9 cellular contexts compared by ENCODE assay signal in the genomic region with DNA sequence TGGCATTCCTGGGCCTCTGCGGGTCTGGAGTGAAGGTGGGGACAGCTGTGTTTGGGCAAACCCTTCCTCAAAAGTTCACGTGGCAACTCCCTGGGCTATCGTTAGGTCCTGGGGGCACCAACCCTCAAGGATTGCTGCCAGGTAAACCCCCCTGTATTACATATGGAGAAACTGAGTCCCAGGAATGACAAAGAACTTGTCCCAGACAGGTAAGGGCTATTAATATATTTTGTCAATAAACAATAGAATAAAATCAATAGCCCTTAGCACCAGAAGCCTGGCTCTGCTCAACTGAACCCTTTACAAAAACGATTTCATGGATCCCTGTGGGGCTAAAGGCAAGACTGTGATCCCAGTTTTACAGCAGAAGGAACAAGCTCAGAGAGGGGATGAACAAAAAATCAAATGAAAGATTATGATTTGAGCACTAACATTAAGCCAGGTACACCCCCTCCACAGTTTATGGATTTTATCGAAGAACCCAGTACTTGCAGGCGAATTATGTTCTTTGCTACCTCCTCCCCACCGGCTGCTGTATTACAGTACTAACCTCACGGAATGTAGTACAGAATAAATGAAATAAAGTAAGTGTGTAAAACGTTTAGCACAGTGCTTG. TPM values are rescaled to one million over a fixed set of nuclear protein-coding genes. Genes with fewer than 3 reads are reported as not detected.
DNase-seq lines count a peak whose midpoint lies in the region; ATAC-seq, FAIRE-seq and TF ChIP-seq lines count a peak whose summit lies in the region.
"Had no signal": no experiment of that assay in that cellular context is flagged by ENCODE, and none has a peak within 500 bp of the region (broad histone marks: within the 10 kb centered on the region; RNA-seq: fewer than 3 reads in every experiment).

No MANE protein-coding gene starts in this region.

- H3K36me3 ChIP-seq in cardiac muscle cell = no peaks in the 10 kb centered on the region
- peaks cover 14% of the 10 kb centered on the region; the same call in 1 of the 3 replicates for H3K36me3 ChIP-seq in K562 (ENCODE audit: control insufficient read depth, insufficient read depth, low read length)
- peaks cover 0 to 5% of the 10 kb centered on the region in 2 experiments; a peak in 4 of 5 replicates for H3K36me3 ChIP-seq in HepG2 (replicated peaks in 1 of 2; ENCODE audit: control insufficient read depth in 1 of 2, insufficient read depth in 2 of 2, low read length in 2 of 2)

- H3K27me3 Mint-ChIP-seq in type B pancreatic cell = peaks cover 13% of the 10 kb centered on the region
- peaks cover 45 to 63% of the 10 kb centered on the region in 2 donors for H3K27me3 Mint-ChIP-seq in stimulated activated naive B cell treated with anti-CD40 and anti-IgM and Interleukin-4, amounts not matched to agents 10 μg/mL and 1 μg/mL and 100 μg/mL, for 72 hours
- peaks cover 50% of the 10 kb centered on the region for H3K27me3 Mint-ChIP-seq in activated CD4-positive, alpha-beta memory T cell treated with anti-CD3 and anti-CD28 coated beads, Interleukin-2, amount 10 ng/mL, durations not matched to agents 7 days and 5 days

- 12% methylated on average over 9 of the region's 9 CpGs for WGBS in K562 (ENCODE audit: insufficient coverage, low coverage, missing lambda C conversion rate)
- WGBS in HepG2 (ENCODE audit: low lambda C conversion rate) = 2% methylated on average over 9 of the region's 9 CpGs

- H3K27me3 ChIP-seq in cardiac muscle cell = no peaks in the 10 kb centered on the region
- no peaks in the 10 kb centered on the region for H3K27me3 ChIP-seq in K562 (ENCODE audit: control insufficient read depth in 2 of 2, insufficient read depth in 2 of 2, low read length in 2 of 2)
- no peaks in the 10 kb centered on the region; a peak in 1 of 5 replicates for H3K27me3 ChIP-seq in HepG2 (ENCODE audit: control insufficient read depth in 1 of 2, insufficient read depth in 2 of 2, low read length in 2 of 2)

- H3K4me2 ChIP-seq in K562 (ENCODE audit: insufficient read depth, low read length) (peak overlapping the region; percentile 98), HepG2 (ENCODE audit: low read depth, low read length) (peak overlapping the region; percentile 94)

- CTCF ChIA-PET in K562 (lab: Yijun Ruan, JAX; ENCODE audit: low intra/inter-chr PET ratio) = interaction anchor here (9.1 kb wide), 1 partner anchor 46 kb away, joined by 304 read pairs; no protein-coding TSS in a partner anchor
- CTCF ChIA-PET in HepG2 (lab: Yijun Ruan, JAX; ENCODE audit: low intra/inter-chr PET ratio, low total read pairs) = interaction anchor here (0.9 to 8.3 kb wide), 2 partner anchors 37 to 45 kb away, joined by 3 to 335 read pairs; no protein-coding TSS in a partner anchor
- CTCF ChIA-PET in activated CD4-positive, alpha-beta memory T cell treated with anti-CD3 and anti-CD28 coated beads, Interleukin-2, amount 10 ng/mL, durations not matched to agents 7 days and 5 days (lab: Charles Lee) = interaction anchor here (13.3 to 14.6 kb wide), 2 partner anchors 37 to 53 kb away, joined by 430 to 523 read pairs; a partner anchor contains a TSS

- TF ChIP-seq EP300 in K562 (IDR thresholded peaks at IDR 0.05; ENCODE audit: low read length) (no peak), HepG2 (IDR thresholded peaks at IDR 0.05; ENCODE audit: low read depth in 2 of 2, low read length in 2 of 2) (no peak), HepG2 (CRISPR knock-in tag; IDR thresholded peaks at IDR 0.05; ENCODE audit: borderline replicate concordance) (no peak)

- FAIRE-seq in K562 (lab: Jason Lieb, UNC) = peak; percentile 65
- no peak for FAIRE-seq in HepG2 (lab: Jason Lieb, UNC)

- peak overlapping the region; percentile 82 for H3K4me3 ChIP-seq in cardiac muscle cell
- H3K4me3 ChIP-seq in K562 = peak overlapping the region; percentile 94; the same call in 1 of the 2 replicates
- peak overlapping the region; percentile 81 to 99 (median 95) for H3K4me3 ChIP-seq in HepG2 (replicated peaks in 1 of 3; ENCODE audit: insufficient read depth in 1 of 3, low read depth in 2 of 3, low read length in 3 of 3)

- H4K20me1 ChIP-seq in K562 (replicated peaks; ENCODE audit: control insufficient read depth, insufficient read depth, low read length) (no peaks in the 10 kb centered on the region; the same call in 1 of the 2 replicates), HepG2 (ENCODE audit: insufficient read depth, low read length) (peaks cover 19% of the 10 kb centered on the region)

- DNase-seq in cardiac muscle cell (ENCODE audit: low read depth in 1 of 2, low spot score in 1 of 2) (peak in 1 of 2 donors; percentile 37), left ventricle myocardium superior (no peak), K562 (ENCODE audit: extremely low read depth in 1 of 4, low spot score in 3 of 4) (peak in 2 of 4 experiments; percentile 5 to 36), HepG2 (ENCODE audit: low spot score) (peak; percentile 62), type B pancreatic cell (ENCODE audit: extremely low spot score, unreplicated experiment) (no peak)
- DNase-seq in stimulated activated naive B cell treated with anti-CD40 and anti-IgM and Interleukin-4, amounts not matched to agents 10 μg/mL and 1 μg/mL and 100 μg/mL, for 72 hours = no peak
- no peak for DNase-seq in activated CD4-positive, alpha-beta memory T cell treated with anti-CD3 and anti-CD28 coated beads, Interleukin-2, amount 10 ng/mL, durations not matched to agents 7 days and 5 days
- DNase-seq: activated CD8-positive, alpha-beta memory T cell treated with anti-CD3 and anti-CD28 coated beads, Interleukin-2, amount 50 U/mL, for 4 hours had no signal

- in situ Hi-C loops in K562 (cut with MboI) = no loop called here
- in situ Hi-C loops in HepG2 (cut with HindIII; ENCODE audit: extremely low pct_ligation_motif_present, low pct_unique_long_range_greater_than_20kb) = no loop called here

- H3K4me3 Mint-ChIP-seq in type B pancreatic cell = peak overlapping the region; percentile 95
- H3K4me3 Mint-ChIP-seq in stimulated activated naive B cell treated with anti-CD40 and anti-IgM and Interleukin-4, amounts not matched to agents 10 μg/mL and 1 μg/mL and 100 μg/mL, for 72 hours = no peak overlapping the region
- no peak overlapping the region for H3K4me3 Mint-ChIP-seq in activated CD4-positive, alpha-beta memory T cell treated with anti-CD3 and anti-CD28 coated beads, Interleukin-2, amount 10 ng/mL, durations not matched to agents 7 days and 5 days

- TF ChIP-seq RAD21 in K562 (CRISPR knock-in tag; conservative IDR thresholded peaks at IDR 0.05 in 1 of 2, IDR thresholded peaks at IDR 0.05 in 1 of 2) = no peak
- TF ChIP-seq RAD21 in HepG2 (CRISPR knock-in tag; IDR thresholded peaks at IDR 0.05) = no peak; the same call in 1 of the 2 replicates

- H3K27ac ChIP-seq in cardiac muscle cell = peak overlapping the region; percentile 99
- H3K27ac ChIP-seq in K562 (ENCODE audit: extremely low read depth, low read depth, low read length) = peak overlapping the region; percentile 85
- H3K27ac ChIP-seq in HepG2 (ENCODE audit: extremely low read length, insufficient read depth, low read length) = peak overlapping the region; percentile 98

- POLR2A ChIA-PET in K562 (lab: Yijun Ruan, JAX) = interaction anchor here (1.0 to 7.6 kb wide), 15 partner anchors 14 to 199 kb away, joined by 3 to 107 read pairs (median 7); a partner anchor contains a TSS
- POLR2A ChIA-PET in HepG2 (lab: Yijun Ruan, JAX) = interaction anchor here (0.6 to 13.6 kb wide), 21 partner anchors 7 to 132 kb away, joined by 3 to 1427 read pairs (median 13); a partner anchor contains a TSS
- POLR2A ChIA-PET in activated CD4-positive, alpha-beta memory T cell treated with anti-CD3 and anti-CD28 coated beads, Interleukin-2, amount 10 ng/mL, durations not matched to agents 7 days and 5 days (lab: Charles Lee) = interaction anchor here (0.8 to 1.7 kb wide), 2 partner anchors 35 to 116 kb away, joined by 3 to 10 read pairs; no protein-coding TSS in a partner anchor

- H3K9me3 Mint-ChIP-seq in type B pancreatic cell = no peaks in the 10 kb centered on the region
- no peaks in the 10 kb centered on the region for H3K9me3 Mint-ChIP-seq in stimulated activated naive B cell treated with anti-CD40 and anti-IgM and Interleukin-4, amounts not matched to agents 10 μg/mL and 1 μg/mL and 100 μg/mL, for 72 hours
- H3K9me3 Mint-ChIP-seq in activated CD4-positive, alpha-beta memory T cell treated with anti-CD3 and anti-CD28 coated beads, Interleukin-2, amount 10 ng/mL, durations not matched to agents 7 days and 5 days = no peaks in the 10 kb centered on the region

- no peaks in the 10 kb centered on the region for H3K9me1 ChIP-seq in K562 (ENCODE audit: control insufficient read depth, insufficient read depth, low read length)

- ATAC-seq in left ventricle myocardium superior = no peak
- ATAC-seq in K562 = no peak
- ATAC-seq in HepG2 = no peak
- no peak for ATAC-seq in GM19328 (IDR thresholded peaks at IDR 0.05; ENCODE audit: unreplicated experiment)
- ATAC-seq in stimulated activated naive B cell treated with anti-CD40 and anti-IgM and Interleukin-4, amounts not matched to agents 10 μg/mL and 1 μg/mL and 100 μg/mL, for 72 hours (replicated peaks) = no peak

- H3K79me2 ChIP-seq in K562 (ENCODE audit: control insufficient read depth, insufficient read depth, low read length) = peaks cover 35% of the 10 kb centered on the region
- H3K79me2 ChIP-seq in HepG2 (ENCODE audit: insufficient read depth, low read length) = peaks cover 40% of the 10 kb centered on the region

- H3K9me3 ChIP-seq in cardiac muscle cell (ENCODE audit: low read depth) (no peaks in the 10 kb centered on the region), K562 (replicated peaks; ENCODE audit: control insufficient read depth, insufficient read depth, low read depth, low read length) (no peaks in the 10 kb centered on the region), HepG2 (ENCODE audit: low read length) (no peaks in the 10 kb centered on the region)

- H2AFZ ChIP-seq in K562 (ENCODE audit: low read depth, low read length) (peak overlapping the region; percentile 70; the same call in 1 of the 2 replicates), HepG2 (ENCODE audit: low read length) (no peak overlapping the region)

- intact Hi-C loops in left ventricle myocardium superior (cut with micrococcal nuclease) = no loop called here
- intact Hi-C loops in K562 (cut with micrococcal nuclease) = no loop called here
- intact Hi-C loops in HepG2 (cut with micrococcal nuclease; ENCODE audit: unreplicated experiment) = loop anchor here (5.0 kb wide), 1 partner anchor 115 kb away; a partner anchor contains a TSS

- TF ChIP-seq CTCF in cardiac muscle cell (IDR thresholded peaks at IDR 0.05; ENCODE audit: low read depth, low read length) (no peak), K562 (IDR thresholded peaks at IDR 0.05 in 2 of 3, conservative IDR thresholded peaks at IDR 0.05 in 1 of 3; ENCODE audit: insufficient read depth in 2 of 3, low read depth in 1 of 3, low read length in 3 of 3) (no peak), HepG2 (CRISPR knock-in tag; IDR thresholded peaks at IDR 0.05) (no peak), type B pancreatic cell (conservative IDR thresholded peaks at IDR 0.05) (no peak)

- peaks cover 20% of the 10 kb centered on the region for H3K36me3 Mint-ChIP-seq in type B pancreatic cell
- H3K36me3 Mint-ChIP-seq in stimulated activated naive B cell treated with anti-CD40 and anti-IgM and Interleukin-4, amounts not matched to agents 10 μg/mL and 1 μg/mL and 100 μg/mL, for 72 hours = no peaks in the 10 kb centered on the region
- H3K36me3 Mint-ChIP-seq in activated CD4-positive, alpha-beta memory T cell treated with anti-CD3 and anti-CD28 coated beads, Interleukin-2, amount 10 ng/mL, durations not matched to agents 7 days and 5 days (ENCODE audit: low read depth) = no peaks in the 10 kb centered on the region

- BruUV-seq in K562 (replicated peaks; lab: Mats Ljungman, UMichigan) = no TSS peak
- no TSS peak for BruUV-seq in HepG2 (replicated peaks; lab: Mats Ljungman, UMichigan)

- TF ChIP-seq POLR2A in K562 (conservative IDR thresholded peaks at IDR 0.05) (no peak), HepG2 (IDR thresholded peaks at IDR 0.05; ENCODE audit: insufficient read depth in 1 of 2, low read depth in 2 of 2, low read length in 2 of 2) (no peak)

- H3K4me1 ChIP-seq in cardiac muscle cell (ENCODE audit: low read depth) (peaks cover 28% of the 10 kb centered on the region), K562 (replicated peaks in 1 of 2; ENCODE audit: control insufficient read depth in 2 of 2, insufficient read depth in 2 of 2, low read length in 2 of 2) (peaks cover 46 to 73% of the 10 kb centered on the region in 2 experiments), HepG2 (ENCODE audit: insufficient read depth, low read length) (peaks cover 68% of the 10 kb centered on the region)

- H3K27ac Mint-ChIP-seq in type B pancreatic cell = peak overlapping the region; percentile 99
- H3K27ac Mint-ChIP-seq in stimulated activated naive B cell treated with anti-CD40 and anti-IgM and Interleukin-4, amounts not matched to agents 10 μg/mL and 1 μg/mL and 100 μg/mL, for 72 hours = no peak overlapping the region
- H3K27ac Mint-ChIP-seq in activated CD4-positive, alpha-beta memory T cell treated with anti-CD3 and anti-CD28 coated beads, Interleukin-2, amount 10 ng/mL, durations not matched to agents 7 days and 5 days = no peak overlapping the region

- H3K9ac ChIP-seq in K562 (ENCODE audit: insufficient read depth in 1 of 2, low read depth in 2 of 2, low read length in 2 of 2) = peak overlapping the region; percentile 14 to 27; a peak in 2 of 4 replicates
- H3K9ac ChIP-seq in HepG2 (ENCODE audit: insufficient read depth, low read depth, low read length) = peak overlapping the region; percentile 99

- peaks cover 49% of the 10 kb centered on the region for H3K4me1 Mint-ChIP-seq in type B pancreatic cell (ENCODE audit: unreplicated experiment)
- H3K4me1 Mint-ChIP-seq in stimulated activated naive B cell treated with anti-CD40 and anti-IgM and Interleukin-4, amounts not matched to agents 10 μg/mL and 1 μg/mL and 100 μg/mL, for 72 hours = peaks cover 17 to 38% of the 10 kb centered on the region in 2 donors
- peaks cover 35% of the 10 kb centered on the region for H3K4me1 Mint-ChIP-seq in activated CD4-positive, alpha-beta memory T cell treated with anti-CD3 and anti-CD28 coated beads, Interleukin-2, amount 10 ng/mL, durations not matched to agents 7 days and 5 days

RNA-seq across cellular contexts. Expression of a gene that starts 2.7 kb away (rescaled TPM):
- 596 and 766 TPM in 2 replicates for total RNA-seq in cardiac muscle cell
- 152 and 223 TPM in 2 replicates for polyA plus RNA-seq in cardiac muscle cell
- total RNA-seq in left ventricle myocardium superior = 99.2 TPM
- 71.5 and 250 TPM in 2 replicates for total RNA-seq in K562 (2011; cell fraction: chromatin; rRNA removed; ENCODE audit: low replicate concordance)
- total RNA-seq in K562 (2011; cell fraction: nucleolus; rRNA removed) = 362 and 403 TPM in 2 replicates
- total RNA-seq in K562 (2011; cell fraction: nucleoplasm; rRNA removed) = 143 and 176 TPM in 2 replicates
- total RNA-seq in K562 (2014; rRNA removed) = 358 and 410 TPM in 2 replicates
- total RNA-seq in K562 (2014; rRNA removed; fragmentation: Illumina TruSeq; extraction: Trizol) = 40.1 and 40.5 TPM in 2 replicates
- total RNA-seq in K562 (2015; rRNA removed; fragmentation: Illumina TruSeq; extraction: Trizol) = 65.0 and 66.8 TPM in 2 replicates
- 160 and 167 TPM in 2 replicates for total RNA-seq in K562 (2021)
- 75.8 and 119 TPM in 2 replicates for polyA plus RNA-seq in K562 (2011; rRNA removed)
- 230 and 856 TPM in 2 replicates for polyA plus RNA-seq in K562 (2011; cell fraction: cytosol; rRNA removed)
- 232 and 726 TPM in 2 replicates for polyA plus RNA-seq in K562 (2011; cell fraction: nucleus; rRNA removed)
- 82.5 and 140 TPM in 2 replicates for polyA plus RNA-seq in K562 (2012)
- 20.8 and 50.8 TPM in 2 replicates for polyA plus RNA-seq in K562 (2014; fragmentation: Illumina TruSeq; extraction: Trizol)
- polyA plus RNA-seq in K562 (2014; fragmentation: Nextera tagmentation; extraction: Ambion mirVana) = 1 to 10 TPM; 1.4 to 4.4 TPM
- polyA plus RNA-seq in K562 (2014; rRNA removed) = 298 and 319 TPM in 2 replicates
- 14.9 and 32.5 TPM in 2 replicates for polyA minus RNA-seq in K562 (2011; rRNA and poly(A)+ RNA removed)
- polyA minus RNA-seq in K562 (2011; cell fraction: cytosol; rRNA and poly(A)+ RNA removed) = 90.2 and 138 TPM in 2 replicates
- 183 and 246 TPM in 2 replicates for polyA minus RNA-seq in K562 (2011; cell fraction: nucleus; rRNA and poly(A)+ RNA removed)
- 315 and 419 TPM in 2 replicates for total RNA-seq in HepG2 (2016; rRNA removed; fragmentation: Illumina TruSeq; extraction: Trizol)
- total RNA-seq in HepG2 (2016; cell fraction: cytosol; rRNA removed; fragmentation: Illumina TruSeq; extraction: Trizol; ENCODE audit: low read depth) = 421 and 422 TPM in 2 replicates
- 297 and 421 TPM in 2 replicates for total RNA-seq in HepG2 (2016; cell fraction: insoluble cytoplasmic fraction; rRNA removed; fragmentation: Illumina TruSeq; extraction: Trizol)
- 329 and 339 TPM in 2 replicates for total RNA-seq in HepG2 (2016; cell fraction: membrane; rRNA removed; fragmentation: Illumina TruSeq; extraction: Trizol)
- 273 and 295 TPM in 2 replicates for total RNA-seq in HepG2 (2016; cell fraction: nucleus; rRNA removed; fragmentation: Illumina TruSeq; extraction: Trizol)
- polyA plus RNA-seq in HepG2 (2011; rRNA removed) = 258 and 320 TPM in 2 replicates
- 494 and 1,223 TPM in 2 replicates for polyA plus RNA-seq in HepG2 (2011; cell fraction: cytosol; rRNA removed)
- polyA plus RNA-seq in HepG2 (2011; cell fraction: nucleus; rRNA removed) = 541 and 1,398 TPM in 2 replicates
- polyA plus RNA-seq in HepG2 (2012) = 119 and 147 TPM in 2 replicates
- polyA plus RNA-seq in HepG2 (2016; cell fraction: cytosol; fragmentation: Illumina TruSeq; extraction: Trizol; ENCODE audit: low read depth) = 99.0 and 102 TPM in 2 replicates
- polyA plus RNA-seq in HepG2 (2016; cell fraction: insoluble cytoplasmic fraction; fragmentation: Illumina TruSeq; extraction: Trizol; ENCODE audit: low read depth) = 273 and 282 TPM in 2 replicates
- polyA plus RNA-seq in HepG2 (2016; cell fraction: membrane; fragmentation: Illumina TruSeq; extraction: Trizol; ENCODE audit: low read depth) = 104 TPM in 2 replicates
- polyA plus RNA-seq in HepG2 (2016; cell fraction: nucleus; fragmentation: Illumina TruSeq; extraction: Trizol; ENCODE audit: insufficient read depth, low read depth) = 496 and 499 TPM in 2 replicates
- 259 and 709 TPM in 2 replicates for polyA minus RNA-seq in HepG2 (2011; rRNA and poly(A)+ RNA removed; ENCODE audit: low replicate concordance)
- 242 and 434 TPM in 2 replicates for polyA minus RNA-seq in HepG2 (2011; cell fraction: cytosol; rRNA and poly(A)+ RNA removed)
- 194 and 456 TPM in 2 replicates for polyA minus RNA-seq in HepG2 (2011; cell fraction: nucleus; rRNA and poly(A)+ RNA removed)
- total RNA-seq in type B pancreatic cell (ENCODE audit: low replicate concordance) = 472 and 516 TPM in 2 replicates
- total RNA-seq in activated CD4-positive, alpha-beta memory T cell treated with anti-CD3 and anti-CD28 coated beads, Interleukin-2, amount 10 ng/mL, durations not matched to agents 7 days and 5 days = under 1 TPM; 0.48 to 0.58 TPM

RNA-seq across cellular contexts. Expression of a gene that starts 30.0 kb away (rescaled TPM):
- total RNA-seq in cardiac muscle cell (not detected in 2 replicates), left ventricle myocardium superior (10.1 TPM), K562 (2014; rRNA removed) (not detected in 2 replicates), K562 (2014; rRNA removed; fragmentation: Illumina TruSeq; extraction: Trizol) (not detected in 2 replicates), K562 (2015; rRNA removed; fragmentation: Illumina TruSeq; extraction: Trizol) (not detected in 2 replicates), K562 (2021) (not detected in 2 replicates), HepG2 (2016; rRNA removed; fragmentation: Illumina TruSeq; extraction: Trizol) (not detected in 2 replicates), type B pancreatic cell (ENCODE audit: low replicate concordance) (not detected in 2 replicates)
- polyA plus RNA-seq in cardiac muscle cell (0.81 and 0.97 TPM in 2 replicates), K562 (2011; rRNA removed) (not detected in 2 replicates), K562 (2014; fragmentation: Illumina TruSeq; extraction: Trizol) (not detected in 2 replicates), K562 (2014; fragmentation: Nextera tagmentation; extraction: Ambion mirVana) (not detected), K562 (2014; rRNA removed) (not detected in 2 replicates), HepG2 (2011; rRNA removed) (0.74 and 1.1 TPM in 2 replicates)
- total RNA-seq in K562 (2011; cell fraction: chromatin; rRNA removed; ENCODE audit: low replicate concordance) = not detected in 2 replicates
- total RNA-seq in K562 (2011; cell fraction: nucleolus; rRNA removed) = not detected in 2 replicates
- not detected in 2 replicates for total RNA-seq in K562 (2011; cell fraction: nucleoplasm; rRNA removed)
- not detected in 2 replicates for polyA plus RNA-seq in K562 (2011; cell fraction: cytosol; rRNA removed)
- polyA plus RNA-seq in K562 (2011; cell fraction: nucleus; rRNA removed) = not detected in 2 replicates
- polyA plus RNA-seq in K562 (2012) = not detected in 2 replicates
- not detected in 2 replicates for polyA minus RNA-seq in K562 (2011; rRNA and poly(A)+ RNA removed)
- not detected in 2 replicates for polyA minus RNA-seq in K562 (2011; cell fraction: cytosol; rRNA and poly(A)+ RNA removed)
- not detected in 2 replicates for polyA minus RNA-seq in K562 (2011; cell fraction: nucleus; rRNA and poly(A)+ RNA removed)
- total RNA-seq in HepG2 (2016; cell fraction: cytosol; rRNA removed; fragmentation: Illumina TruSeq; extraction: Trizol; ENCODE audit: low read depth) = not detected in 2 replicates
- total RNA-seq in HepG2 (2016; cell fraction: insoluble cytoplasmic fraction; rRNA removed; fragmentation: Illumina TruSeq; extraction: Trizol) = not detected in 2 replicates
- total RNA-seq in HepG2 (2016; cell fraction: membrane; rRNA removed; fragmentation: Illumina TruSeq; extraction: Trizol) = not detected in 2 replicates
- total RNA-seq in HepG2 (2016; cell fraction: nucleus; rRNA removed; fragmentation: Illumina TruSeq; extraction: Trizol) = not detected in 2 replicates
- 0.97 and 1.4 TPM in 2 replicates for polyA plus RNA-seq in HepG2 (2011; cell fraction: cytosol; rRNA removed)
- polyA plus RNA-seq in HepG2 (2011; cell fraction: nucleus; rRNA removed) = 0.31 TPM in 1 of 2 replicates, not detected in the other
- polyA plus RNA-seq in HepG2 (2012) = 0.61 and 0.68 TPM in 2 replicates
- polyA plus RNA-seq in HepG2 (2016; cell fraction: cytosol; fragmentation: Illumina TruSeq; extraction: Trizol; ENCODE audit: low read depth) = not detected in 2 replicates
- not detected in 2 replicates for polyA plus RNA-seq in HepG2 (2016; cell fraction: insoluble cytoplasmic fraction; fragmentation: Illumina TruSeq; extraction: Trizol; ENCODE audit: low read depth)
- polyA plus RNA-seq in HepG2 (2016; cell fraction: membrane; fragmentation: Illumina TruSeq; extraction: Trizol; ENCODE audit: low read depth) = not detected in 2 replicates
- not detected in 2 replicates for polyA plus RNA-seq in HepG2 (2016; cell fraction: nucleus; fragmentation: Illumina TruSeq; extraction: Trizol; ENCODE audit: insufficient read depth, low read depth)
- polyA minus RNA-seq in HepG2 (2011; rRNA and poly(A)+ RNA removed; ENCODE audit: low replicate concordance) = not detected in 2 replicates
- not detected in 2 replicates for polyA minus RNA-seq in HepG2 (2011; cell fraction: cytosol; rRNA and poly(A)+ RNA removed)
- polyA minus RNA-seq in HepG2 (2011; cell fraction: nucleus; rRNA and poly(A)+ RNA removed) = not detected in 2 replicates
- not detected for total RNA-seq in activated CD4-positive, alpha-beta memory T cell treated with anti-CD3 and anti-CD28 coated beads, Interleukin-2, amount 10 ng/mL, durations not matched to agents 7 days and 5 days

Comparison
In these comparisons a context has a peak if more than half of its experiments do, and no peak if none do; other contexts are left out.
1. RNA of a gene that starts 2.7 kb away (total RNA-seq): 596 to 766 TPM in cardiac muscle cell, 472 to 516 TPM in type B pancreatic cell, 273 to 422 TPM in HepG2, 40.1 to 410 TPM in K562 and 99.2 TPM in left ventricle myocardium superior (single experiment); 0.48 to 0.58 TPM in activated CD4-positive, alpha-beta memory T cell treated with anti-CD3 and anti-CD28 coated beads, Interleukin-2, amount 10 ng/mL, durations not matched to agents 7 days and 5 days; every median in the first group is over 10 times any median in the second.
2. Peak in every context shown above with its lines, with median percentiles within 50 percentile points of each other: H3K27ac ChIP-seq and H3K4me3 ChIP-seq.